In genomic region chr20:63643499-63643898, GRCh38 we compare ENCODE assay signal across 20 cellular contexts. TPM values are rescaled to one million over a fixed set of nuclear protein-coding genes. Genes with fewer than 3 reads are reported as not detected.
DNase-seq lines count a peak whose midpoint lies in the region; ATAC-seq, FAIRE-seq and TF ChIP-seq lines count a peak whose summit lies in the region.
"Had no signal": no experiment of that assay in that cellular context is flagged by ENCODE, and none has a peak within 500 bp of the region (broad histone marks: within the 10 kb centered on the region; RNA-seq: fewer than 3 reads in every experiment).

No MANE protein-coding gene starts in this region.

- CTCF ChIA-PET in activated naive CD4-positive, alpha-beta T cell treated with anti-CD3 and anti-CD28 coated beads for 36 hours (lab: Charles Lee), result interaction anchor here (1.4 kb wide), 1 partner anchor 106 kb away, joined by 3 read pairs; no protein-coding TSS in a partner anchor
- CTCF ChIA-PET in activated CD4-positive, alpha-beta memory T cell treated with anti-CD3 and anti-CD28 coated beads for 36 hours (lab: Charles Lee), result interaction anchor here (1.0 kb wide), 1 partner anchor 220 kb away, joined by 5 read pairs; no protein-coding TSS in a partner anchor

- peak overlapping the region; percentile 76 for H3K4me3 Mint-ChIP-seq in activated naive CD4-positive, alpha-beta T cell treated with anti-CD3 and anti-CD28 coated beads for 36 hours
- peak overlapping the region; percentile 70 for H3K4me3 Mint-ChIP-seq in activated CD4-positive, alpha-beta memory T cell treated with anti-CD3 and anti-CD28 coated beads for 36 hours
- peak overlapping the region; percentile 57 to 68 (median 62) for H3K4me3 Mint-ChIP-seq in immature natural killer cell
- H3K4me3 Mint-ChIP-seq in stimulated activated naive CD8-positive, alpha-beta T cell treated with anti-CD3 and anti-CD28 coated beads, Interleukin-15, amount 100 ng/mL, for 72 hours, result peak overlapping the region; percentile 83 to 85

- peaks cover 20% of the 10 kb centered on the region for H3K4me1 Mint-ChIP-seq in activated naive CD4-positive, alpha-beta T cell treated with anti-CD3 and anti-CD28 coated beads for 36 hours (ENCODE audit: low read depth)
- H3K4me1 Mint-ChIP-seq in activated CD4-positive, alpha-beta memory T cell treated with anti-CD3 and anti-CD28 coated beads for 36 hours (ENCODE audit: low read depth), result peaks cover 14% of the 10 kb centered on the region
- peaks cover 15 to 22% of the 10 kb centered on the region in 2 donors for H3K4me1 Mint-ChIP-seq in immature natural killer cell
- peaks cover 32% of the 10 kb centered on the region for H3K4me1 Mint-ChIP-seq in stimulated activated naive CD8-positive, alpha-beta T cell treated with anti-CD3 and anti-CD28 coated beads, Interleukin-15, amount 100 ng/mL, for 72 hours

- ATAC-seq in stimulated activated naive CD8-positive, alpha-beta T cell treated with anti-CD3 and anti-CD28 coated beads, Interleukin-15, amount 100 ng/mL, for 72 hours, result no peak
- ATAC-seq: HepG2 had no signal

- peaks cover 2% of the 10 kb centered on the region for H3K36me3 Mint-ChIP-seq in activated naive CD4-positive, alpha-beta T cell treated with anti-CD3 and anti-CD28 coated beads for 36 hours (ENCODE audit: low read depth)
- H3K36me3 Mint-ChIP-seq in activated CD4-positive, alpha-beta memory T cell treated with anti-CD3 and anti-CD28 coated beads for 36 hours, result no peaks in the 10 kb centered on the region
- H3K36me3 Mint-ChIP-seq in immature natural killer cell, result no peaks in the 10 kb centered on the region

- H3K27me3 Mint-ChIP-seq in activated naive CD4-positive, alpha-beta T cell treated with anti-CD3 and anti-CD28 coated beads for 36 hours (ENCODE audit: low read depth), result no peaks in the 10 kb centered on the region
- no peaks in the 10 kb centered on the region for H3K27me3 Mint-ChIP-seq in activated CD4-positive, alpha-beta memory T cell treated with anti-CD3 and anti-CD28 coated beads for 36 hours
- H3K27me3 Mint-ChIP-seq in immature natural killer cell (ENCODE audit: low read depth in 3 of 3), result peaks cover 2 to 12% (median 4%) of the 10 kb centered on the region in 3 donors
- no peaks in the 10 kb centered on the region for H3K27me3 Mint-ChIP-seq in stimulated activated naive CD8-positive, alpha-beta T cell treated with anti-CD3 and anti-CD28 coated beads, Interleukin-15, amount 100 ng/mL, for 72 hours

- no peak for FAIRE-seq in GM12891 (lab: Jason Lieb, UNC)
- FAIRE-seq: HepG2, small intestine had no signal

- peak overlapping the region; percentile 54 for H3K27ac Mint-ChIP-seq in activated naive CD4-positive, alpha-beta T cell treated with anti-CD3 and anti-CD28 coated beads for 36 hours
- H3K27ac Mint-ChIP-seq in activated CD4-positive, alpha-beta memory T cell treated with anti-CD3 and anti-CD28 coated beads for 36 hours, result no peak overlapping the region
- H3K27ac Mint-ChIP-seq in immature natural killer cell, result peak overlapping the region in 1 of 6 donors; percentile 55
- H3K27ac Mint-ChIP-seq in stimulated activated naive CD8-positive, alpha-beta T cell treated with anti-CD3 and anti-CD28 coated beads, Interleukin-15, amount 100 ng/mL, for 72 hours, result peak overlapping the region in 1 of 2 donors; percentile 72
- H3K27ac Mint-ChIP-seq: HFFc6 had no signal

- POLR2A ChIA-PET in activated CD4-positive, alpha-beta memory T cell treated with anti-CD3 and anti-CD28 coated beads for 36 hours (lab: Charles Lee), result interaction anchor here (1.2 kb wide), 1 partner anchor 16 kb away, joined by 3 read pairs; the partner anchor contains the start of gene GMEB2

- no peaks in the 10 kb centered on the region for H3K9me3 Mint-ChIP-seq in activated naive CD4-positive, alpha-beta T cell treated with anti-CD3 and anti-CD28 coated beads for 36 hours
- H3K9me3 Mint-ChIP-seq in activated CD4-positive, alpha-beta memory T cell treated with anti-CD3 and anti-CD28 coated beads for 36 hours, result no peaks in the 10 kb centered on the region
- no peaks in the 10 kb centered on the region for H3K9me3 Mint-ChIP-seq in immature natural killer cell
- H3K9me3 Mint-ChIP-seq in stimulated activated naive CD8-positive, alpha-beta T cell treated with anti-CD3 and anti-CD28 coated beads, Interleukin-15, amount 100 ng/mL, for 72 hours, result no peaks in the 10 kb centered on the region
- H3K9me3 Mint-ChIP-seq: HFFc6 had no signal

- DNase-seq in activated naive CD4-positive, alpha-beta T cell treated with anti-CD3 and anti-CD28 coated beads for 36 hours, result no peak
- no peak for DNase-seq in activated naive CD4-positive, alpha-beta T cell treated with anti-CD3 and anti-CD28 coated beads, Interleukin-2, amount 50 U/mL, for 16 hours
- DNase-seq in activated CD4-positive, alpha-beta memory T cell treated with anti-CD3 and anti-CD28 coated beads for 36 hours, result no peak
- DNase-seq in immature natural killer cell (no peak), GM12891 (ENCODE audit: insufficient read length, low spot score) (no peak), D341Med (ENCODE audit: low spot score) (no peak), NOMO-1 (lab: John Stamatoyannopoulos, UW; ENCODE audit: unreplicated experiment in 2 of 2) (no peak)
- no peak for DNase-seq in stimulated activated naive CD8-positive, alpha-beta T cell treated with anti-CD3 and anti-CD28 coated beads, Interleukin-15, amount 100 ng/mL, for 72 hours
- DNase-seq: activated CD4-positive, CD25-positive, alpha-beta regulatory T cell; DMS 273 treated with DMSO at 0.1 percent for 48 hours; effector CD8-positive, alpha-beta T cell; HFFc6; hippocampal formation; MV-4-11; NCI-H69; RPMI8226; small intestine; stimulated activated naive CD4-positive, alpha-beta T cell had no signal

- no peak for TF ChIP-seq POLR2A in GM12891 (IDR thresholded peaks at IDR 0.05; ENCODE audit: low read depth, low read length)

- intact Hi-C loops in activated naive CD4-positive, alpha-beta T cell treated with anti-CD3 and anti-CD28 coated beads for 36 hours (cut with micrococcal nuclease), result no loop called here
- intact Hi-C loops in activated CD4-positive, alpha-beta memory T cell treated with anti-CD3 and anti-CD28 coated beads for 36 hours (cut with micrococcal nuclease), result no loop called here

TF ChIP-seq in GM12891, 5 proteins besides CTCF, POLR2A, EP300 and RAD21:
- TF ChIP-seq POLR2AphosphoS5 (IDR thresholded peaks at IDR 0.05; ENCODE audit: low read depth, low read length), result no peak
- TF ChIP-seq PAX5 (IDR thresholded peaks at IDR 0.05; ENCODE audit: insufficient read depth, low read length, severe bottlenecking), result no peak
- TF ChIP-seq POU2F2 (IDR thresholded peaks at IDR 0.05; ENCODE audit: low read depth, low read length), result no peak
- TF ChIP-seq SPI1 (IDR thresholded peaks at IDR 0.05; ENCODE audit: low read depth, low read length), result no peak
- TF ChIP-seq TAF1 (IDR thresholded peaks at IDR 0.05; ENCODE audit: low read depth, low read length), result no peak

RNA-seq across cellular contexts. Expression of gene STMN3, which starts 9.7 kb away (rescaled TPM):
- 1 to 10 TPM; 6.7 to 7.3 TPM for total RNA-seq in activated naive CD4-positive, alpha-beta T cell treated with anti-CD3 and anti-CD28 coated beads for 36 hours
- 10 to 100 TPM; 17.3 to 18.0 TPM for total RNA-seq in activated CD4-positive, alpha-beta memory T cell treated with anti-CD3 and anti-CD28 coated beads for 36 hours
- polyA plus RNA-seq in immature natural killer cell, result 1 to 10 TPM in 2 of 3 donors, under 1 TPM in 1; 0.36 to 1.6 (median 1.1) TPM
- 1.7 TPM for polyA plus RNA-seq in GM12891 (2012; ENCODE audit: low read depth, missing spikeins)

RNA-seq across cellular contexts. Expression of gene RTEL1, which starts 14.6 kb away (rescaled TPM):
- total RNA-seq in activated naive CD4-positive, alpha-beta T cell treated with anti-CD3 and anti-CD28 coated beads for 36 hours, result 10 to 100 TPM; 33.6 to 34.8 TPM
- total RNA-seq in activated CD4-positive, alpha-beta memory T cell treated with anti-CD3 and anti-CD28 coated beads for 36 hours, result 10 to 100 TPM; 38.0 to 38.3 TPM
- polyA plus RNA-seq in immature natural killer cell, result 1 to 10 TPM in 2 of 3 donors, not detected in 1; 1.5 to 7.3 TPM
- 8.8 TPM for polyA plus RNA-seq in GM12891 (2012; ENCODE audit: low read depth, missing spikeins)

RNA-seq across cellular contexts. Expression of gene GMEB2, which starts 16.6 kb away (rescaled TPM):
- total RNA-seq in activated naive CD4-positive, alpha-beta T cell treated with anti-CD3 and anti-CD28 coated beads for 36 hours, result 10 to 100 TPM; 16.7 to 18.0 TPM
- total RNA-seq in activated CD4-positive, alpha-beta memory T cell treated with anti-CD3 and anti-CD28 coated beads for 36 hours, result 10 to 100 TPM; 13.6 to 14.0 TPM
- polyA plus RNA-seq in immature natural killer cell, result 10 to 100 TPM in 1 of 3 donors, 1 to 10 TPM in 1, not detected in 1; 2.7 to 11.4 TPM
- polyA plus RNA-seq in GM12891 (2012; ENCODE audit: low read depth, missing spikeins), result 7.4 TPM

RNA-seq across cellular contexts. Expression of gene TNFRSF6B, which starts 53.0 kb away (rescaled TPM):
- total RNA-seq in activated naive CD4-positive, alpha-beta T cell treated with anti-CD3 and anti-CD28 coated beads for 36 hours, result not detected
- not detected for total RNA-seq in activated CD4-positive, alpha-beta memory T cell treated with anti-CD3 and anti-CD28 coated beads for 36 hours
- not detected for polyA plus RNA-seq in immature natural killer cell
- 0.51 TPM for polyA plus RNA-seq in GM12891 (2012; ENCODE audit: low read depth, missing spikeins)
- total RNA-seq: HepG2, mononuclear cell had no signal
